Comparison of ENCODE assay signal across 22 cellular contexts in genomic region chr1:229984992-229985985, GRCh38.
DNase-seq lines count a peak whose midpoint lies in the region; ATAC-seq and TF ChIP-seq lines count a peak whose summit lies in the region.
"Had no signal": no experiment of that assay in that cellular context is flagged by ENCODE, and none has a peak within 500 bp of the region (broad histone marks: within the 10 kb centered on the region; RNA-seq: fewer than 3 reads in every experiment).

No MANE protein-coding gene starts in this region.

- H3K9me3 ChIP-seq in BLaER1 (0 out of 2 replicates have a peak, but pooled peaks cover 3% of the 10 kb centered on the region), endodermal cell (ENCODE audit: control insufficient read depth, low read length) (no peaks in the 10 kb centered on the region), right lobe of liver (no peaks in the 10 kb centered on the region)

- no peaks in the 10 kb centered on the region for H3K36me3 ChIP-seq in BLaER1
- H3K36me3 ChIP-seq in endodermal cell (ENCODE audit: control insufficient read depth, insufficient read depth, low read length), result no peaks in the 10 kb centered on the region
- H3K36me3 ChIP-seq in right lobe of liver, result no peaks in the 10 kb centered on the region

- peak; percentile 56 to 78 (median 67) for ATAC-seq in right lobe of liver
- no peak for ATAC-seq in naive thymus-derived CD8-positive, alpha-beta T cell
- ATAC-seq: PC-3 had no signal

- H3K4me3 ChIP-seq in BLaER1, result no peak overlapping the region
- no peak overlapping the region for H3K4me3 ChIP-seq in endodermal cell (ENCODE audit: low read length)
- H3K4me3 ChIP-seq in right lobe of liver, result no peak overlapping the region

- no peak overlapping the region for H3K27ac ChIP-seq in BLaER1
- H3K27ac ChIP-seq in endodermal cell (ENCODE audit: low read depth, low read length), result no peak overlapping the region
- H3K27ac ChIP-seq in right lobe of liver, result no peak overlapping the region
- H3K27ac ChIP-seq: HL-60 had no signal

- DNase-seq in endodermal cell (peak; percentile 18), right lobe of liver (peak in 1 of 3 donors; percentile 64), pons (ENCODE audit: low spot score) (peak; percentile 73), NCI-H446 (lab: John Stamatoyannopoulos, UW) (no peak), NCI-H2029 (lab: John Stamatoyannopoulos, UW) (no peak), foreskin melanocyte (no peak)
- no peak for DNase-seq in naive thymus-derived CD8-positive, alpha-beta T cell
- DNase-seq: 8988T; ACHN; CD4-positive, alpha-beta T cell; Kasumi-1; NCI-H1092 treated with DMSO at 0.1 percent for 48 hours; NCI-H1436; NCI-H187; NCI-H2171 treated with DMSO at 0.1 percent for 48 hours; NCI-H345; NCI-H524 treated with DMSO at 0.1 percent for 48 hours; NCI-H82; NK-92 treated with Interleukin-12 subunit alpha and Interleukin-12 subunit beta, amount 100 ng/mL, for 24 hours; PC-3 had no signal

- intact Hi-C loops in right lobe of liver (cut with DNase I), result no loop called here

- H3K9me3 Mint-ChIP-seq in endodermal cell, result no peaks in the 10 kb centered on the region
- H3K9me3 Mint-ChIP-seq in naive thymus-derived CD8-positive, alpha-beta T cell, result no peaks in the 10 kb centered on the region
- H3K9me3 Mint-ChIP-seq: CD4-positive, alpha-beta T cell had no signal

- no peak for TF ChIP-seq CTCF in endodermal cell (conservative IDR thresholded peaks at IDR 0.05)
- no peak for TF ChIP-seq CTCF in right lobe of liver (IDR thresholded peaks at IDR 0.05)

- H3K27me3 Mint-ChIP-seq in endodermal cell (ENCODE audit: insufficient read depth), result peaks cover 5% of the 10 kb centered on the region
- H3K27me3 Mint-ChIP-seq in naive thymus-derived CD8-positive, alpha-beta T cell, result peaks cover 0 to 8% (median 4%) of the 10 kb centered on the region in 5 donors

- H3K4me1 ChIP-seq in BLaER1 (peaks cover 22% of the 10 kb centered on the region), endodermal cell (ENCODE audit: control insufficient read depth, insufficient read depth, low read length) (no peaks in the 10 kb centered on the region), right lobe of liver (peaks cover 0 to 7% (median 3%) of the 10 kb centered on the region in 4 donors)

- H4K20me1 ChIP-seq in BLaER1, result no peaks in the 10 kb centered on the region

- H3K4me3 Mint-ChIP-seq in endodermal cell, result no peak overlapping the region
- H3K4me3 Mint-ChIP-seq in naive thymus-derived CD8-positive, alpha-beta T cell, result no peak overlapping the region
- H3K4me3 Mint-ChIP-seq: CD4-positive, alpha-beta T cell had no signal

- 0 out of 2 replicates have a peak overlapping the region, but pooled peaks have one; percentile 1 for H3K4me2 ChIP-seq in BLaER1

- WGBS in endodermal cell (ENCODE audit: insufficient coverage in 1 of 2, insufficient read length in 1 of 2), 2 experiments, result 87 to 92% methylated on average over 13 to 16 of the region's 16 CpGs
- WGBS in right lobe of liver (ENCODE audit: insufficient coverage, low coverage, low lambda C conversion rate, missing lambda C conversion rate), result 64% methylated on average over 16 of the region's 16 CpGs

- POLR2A ChIA-PET in naive thymus-derived CD8-positive, alpha-beta T cell (lab: Charles Lee), result no interaction called here

- no peak overlapping the region for H3K27ac Mint-ChIP-seq in endodermal cell
- no peak overlapping the region for H3K27ac Mint-ChIP-seq in naive thymus-derived CD8-positive, alpha-beta T cell
- H3K27ac Mint-ChIP-seq: CD4-positive, alpha-beta T cell had no signal

- H3K4me1 Mint-ChIP-seq in endodermal cell, result no peaks in the 10 kb centered on the region
- no peaks in the 10 kb centered on the region for H3K4me1 Mint-ChIP-seq in naive thymus-derived CD8-positive, alpha-beta T cell

- H3K9ac ChIP-seq in BLaER1 (no peak overlapping the region), endodermal cell (ENCODE audit: extremely low read depth, low read length, poor library complexity, severe bottlenecking) (no peak overlapping the region)

- no peaks in the 10 kb centered on the region for H3K27me3 ChIP-seq in BLaER1
- H3K27me3 ChIP-seq in endodermal cell (ENCODE audit: control insufficient read depth, insufficient read depth, low read length, poor library complexity, severe bottlenecking), result no peaks in the 10 kb centered on the region
- H3K27me3 ChIP-seq in right lobe of liver, result no peaks in the 10 kb centered on the region

- TF ChIP-seq POLR2A in right lobe of liver (IDR thresholded peaks at IDR 0.05), result no peak

- H3K36me3 Mint-ChIP-seq in endodermal cell (ENCODE audit: low read depth), result no peaks in the 10 kb centered on the region
- H3K36me3 Mint-ChIP-seq in naive thymus-derived CD8-positive, alpha-beta T cell, result no peaks in the 10 kb centered on the region

Comparison
In these comparisons a context has a peak if more than half of its experiments do, and no peak if none do; other contexts are left out.
1. DNase-seq: peak in endodermal cell (single experiment) and pons (single experiment); none in NCI-H446 (0 of 2), naive thymus-derived CD8-positive, alpha-beta T cell (0 of 10), NCI-H2029 (single experiment) and foreskin melanocyte (single experiment).
2. ATAC-seq: peak in right lobe of liver (4 of 4); none in naive thymus-derived CD8-positive, alpha-beta T cell (0 of 2).